Comparison of ENCODE assay signal across 1 cellular context in genomic region chr4:48126621-48127020, GRCh38.
A peak's percentile ranks its signal among the peaks of the same experiment; 100 is the strongest.
TF ChIP-seq lines count a peak whose summit lies in the region.

No MANE protein-coding gene starts in this region.

TF ChIP-seq in K562, 482 proteins besides CTCF, POLR2A, EP300 and RAD21 (continued from another document):
- 0 out of 2 replicates have a peak, but pooled peaks have one; percentile 4 for TF ChIP-seq BHLHE40 (IDR thresholded peaks at IDR 0.05; ENCODE audit: low read length)
- TF ChIP-seq KDM1A (IDR thresholded peaks at IDR 0.05) = peak; percentile 73 to 77
- TF ChIP-seq TRIM28 (IDR thresholded peaks at IDR 0.05) = peak; percentile 80
- no peak for TF ChIP-seq SMARCB1 (IDR thresholded peaks at IDR 0.05; ENCODE audit: insufficient read length, low read depth)
- TF ChIP-seq TAL1 (IDR thresholded peaks at IDR 0.05) = peak; percentile 95
- no peak for TF ChIP-seq ARID2 (IDR thresholded peaks at IDR 0.05)
- peak; percentile 92 for TF ChIP-seq NCOR1 (IDR thresholded peaks at IDR 0.05)
- peak; percentile 81 for TF ChIP-seq NFIC (IDR thresholded peaks at IDR 0.05)
- no peak for TF ChIP-seq THAP7 (CRISPR knock-in tag; IDR thresholded peaks at IDR 0.05)
- 0 out of 2 replicates have a peak, but pooled peaks have one; percentile 41 for TF ChIP-seq NBN (IDR thresholded peaks at IDR 0.05; ENCODE audit: low read depth)
- no peak for TF ChIP-seq ZC3H4 (CRISPR knock-in tag; IDR thresholded peaks at IDR 0.05; ENCODE audit: borderline replicate concordance)
- TF ChIP-seq ARID1B (IDR thresholded peaks at IDR 0.05) = peak; percentile 97
- peak; percentile 55 for TF ChIP-seq HMGN3 (IDR thresholded peaks at IDR 0.05; ENCODE audit: borderline replicate concordance, extremely low read depth, insufficient read length, low read depth, low read length)
- peak in 1 of 2 experiments; percentile 70; a peak in 2 of 4 replicates for TF ChIP-seq ZNF639 (CRISPR knock-in tag; conservative IDR thresholded peaks at IDR 0.05 in 1 of 2, IDR thresholded peaks at IDR 0.05 in 1 of 2)
- TF ChIP-seq SMARCC2 (IDR thresholded peaks at IDR 0.05; ENCODE audit: low read depth) = peak; percentile 88
- peak; percentile 95 for TF ChIP-seq TEAD4 (IDR thresholded peaks at IDR 0.05; ENCODE audit: low read length)
- TF ChIP-seq TEAD4 (CRISPR knock-in tag; IDR thresholded peaks at IDR 0.05; ENCODE audit: borderline replicate concordance) = no peak
- TF ChIP-seq STAT5A (IDR thresholded peaks at IDR 0.05; ENCODE audit: borderline replicate concordance, low read length) = peak; percentile 86
- TF ChIP-seq ZNF280A (IDR thresholded peaks at IDR 0.05; ENCODE audit: low read depth, partially characterized antibody) = no peak
- TF ChIP-seq ZNF780A (CRISPR knock-in tag; IDR thresholded peaks at IDR 0.05) = no peak
- TF ChIP-seq PML (IDR thresholded peaks at IDR 0.05; ENCODE audit: low read length) = peak; percentile 86
- no peak for TF ChIP-seq ELF2 (CRISPR knock-in tag; IDR thresholded peaks at IDR 0.05)
- TF ChIP-seq GATAD2A (IDR thresholded peaks at IDR 0.05) = no peak
- 0 out of 2 replicates have a peak, but pooled peaks have one; percentile 50 for TF ChIP-seq MBD2 (IDR thresholded peaks at IDR 0.05; ENCODE audit: borderline replicate concordance, low read depth)
- no peak for TF ChIP-seq SAFB (IDR thresholded peaks at IDR 0.05; ENCODE audit: borderline replicate concordance, low read depth, low read length)
- peak; percentile 96 for TF ChIP-seq SMARCA4 (IDR thresholded peaks at IDR 0.05)
- no peak for TF ChIP-seq ATF1 (CRISPR knock-in tag; IDR thresholded peaks at IDR 0.05)
- peak; percentile 46 for TF ChIP-seq ATF1 (tag; IDR thresholded peaks at IDR 0.05)
- TF ChIP-seq EWSR1 (IDR thresholded peaks at IDR 0.05; ENCODE audit: borderline replicate concordance, low read depth, partially characterized antibody) = no peak
- peak; percentile 42; the same call in 1 of the 2 replicates for TF ChIP-seq CXXC5 (CRISPR knock-in tag; IDR thresholded peaks at IDR 0.05)
- TF ChIP-seq TCF3 (CRISPR knock-in tag; IDR thresholded peaks at IDR 0.05) = peak; percentile 96
- no peak for TF ChIP-seq HMGXB4 (CRISPR knock-in tag; IDR thresholded peaks at IDR 0.05)
TF ChIP-seq in K562: peak in this region for 70.
